Comparison of ENCODE assay signal across 22 cellular contexts in the genomic region with DNA sequence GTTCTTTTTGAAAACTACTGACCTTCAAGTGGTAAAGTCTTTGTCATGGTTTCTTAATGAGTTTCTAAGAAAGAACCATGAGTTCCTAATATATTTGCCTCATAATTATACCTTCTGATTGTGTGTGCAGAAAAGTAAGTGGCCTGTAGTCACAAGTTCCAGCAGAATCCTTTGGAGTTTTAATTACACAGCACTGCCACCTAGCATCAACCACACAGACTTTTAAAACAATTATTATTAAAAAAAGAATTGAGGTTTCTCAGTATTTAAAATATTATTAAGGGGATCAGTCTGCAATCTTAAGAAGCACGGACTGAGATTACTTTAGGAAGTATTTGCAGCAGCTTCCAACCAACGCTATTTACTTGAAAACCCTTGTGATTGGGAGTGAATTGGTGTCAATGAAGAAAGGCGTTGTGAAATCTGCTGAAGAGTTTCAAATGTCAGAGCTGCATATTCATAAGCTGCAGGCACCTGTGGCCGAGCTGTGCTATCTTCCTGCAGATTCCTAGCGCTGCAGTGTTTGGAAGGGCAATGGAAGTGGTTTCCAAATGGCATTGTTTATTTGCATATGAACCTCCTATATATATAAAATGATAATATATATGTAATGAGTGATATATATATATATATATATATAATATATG.
DNase-seq lines count a peak whose midpoint lies in the region; ATAC-seq, FAIRE-seq and TF ChIP-seq lines count a peak whose summit lies in the region.
"Had no signal": no experiment of that assay in that cellular context is flagged by ENCODE, and none has a peak within 500 bp of the region (broad histone marks: within the 10 kb centered on the region; RNA-seq: fewer than 3 reads in every experiment).

No MANE protein-coding gene starts in this region.

- no peak overlapping the region for H2AK5ac ChIP-seq in H1 (ENCODE audit: low read depth, low read length)

- no peak overlapping the region for H2BK20ac ChIP-seq in H1 (ENCODE audit: low read length)

- no peak overlapping the region for H2BK12ac ChIP-seq in H1 (ENCODE audit: low read depth, low read length)

- H2BK15ac ChIP-seq in H1 (ENCODE audit: low read length): no peak overlapping the region

- H3K27me3 ChIP-seq in H1 (replicated peaks in 1 of 4; ENCODE audit: control insufficient read depth in 3 of 4, extremely low read depth in 1 of 4, insufficient read depth in 3 of 4, low read length in 3 of 4): no peaks in the 10 kb centered on the region
- H3K27me3 ChIP-seq: stomach, upper lobe of right lung had no signal

- H3K23me2 ChIP-seq in H1 (ENCODE audit: low read depth, low read length): no peaks in the 10 kb centered on the region

- no peak overlapping the region for H3K18ac ChIP-seq in H1 (ENCODE audit: extremely low read depth, low read length)

- CTCF ChIA-PET in H1 (lab: Charles Lee; ENCODE audit: partially characterized antibody): interaction anchor here (1.0 kb wide), 1 partner anchor 11 kb away, joined by 3 read pairs; no protein-coding TSS in a partner anchor
- CTCF ChIA-PET in activated CD8-positive, alpha-beta memory T cell treated with anti-CD3 and anti-CD28 coated beads, Interleukin-2, amount 10 ng/mL, durations not matched to agents 7 days and 5 days (lab: Charles Lee): no interaction called here

- TF ChIP-seq EP300 in H1 (IDR thresholded peaks at IDR 0.05; ENCODE audit: borderline replicate concordance in 1 of 2, low read depth in 2 of 2, low read length in 2 of 2): no peak

- no peak overlapping the region for H3K27ac Mint-ChIP-seq in neural crest cell (ENCODE audit: unreplicated experiment)
- H3K27ac Mint-ChIP-seq in activated CD8-positive, alpha-beta memory T cell treated with anti-CD3 and anti-CD28 coated beads, Interleukin-2, amount 10 ng/mL, durations not matched to agents 7 days and 5 days: no peak overlapping the region
- H3K27ac Mint-ChIP-seq: activated CD4-positive, alpha-beta T cell treated with anti-CD3 and anti-CD28 coated beads for 36 hours; natural killer cell had no signal

- H4K20me1 ChIP-seq in H1 (replicated peaks in 1 of 2; ENCODE audit: control insufficient read depth in 1 of 2, insufficient read depth in 2 of 2, low read length in 2 of 2): no peaks in the 10 kb centered on the region

- no peak overlapping the region for H4K5ac ChIP-seq in H1 (ENCODE audit: insufficient read length, low read depth, low read length)

- no peak overlapping the region for H3K27ac ChIP-seq in H1 (ENCODE audit: low read depth, low read length)
- H3K27ac ChIP-seq: epithelial cell of prostate, psoas muscle, stomach, upper lobe of right lung had no signal

- no peak overlapping the region for H3K56ac ChIP-seq in H1 (replicated peaks; ENCODE audit: insufficient read length, low read depth, low read length)

- H4K91ac ChIP-seq in H1 (replicated peaks; ENCODE audit: insufficient read length, low read length): no peak overlapping the region

- H3K9me3 Mint-ChIP-seq in neural crest cell: no peaks in the 10 kb centered on the region
- no peaks in the 10 kb centered on the region for H3K9me3 Mint-ChIP-seq in activated CD8-positive, alpha-beta memory T cell treated with anti-CD3 and anti-CD28 coated beads, Interleukin-2, amount 10 ng/mL, durations not matched to agents 7 days and 5 days (ENCODE audit: low read depth)

- FAIRE-seq in H1 (lab: Jason Lieb, UNC): no peak
- FAIRE-seq: small intestine had no signal

- POLR2A ChIA-PET in H1 (lab: Charles Lee; ENCODE audit: partially characterized antibody): no interaction called here

- H3K27me3 Mint-ChIP-seq in neural crest cell (ENCODE audit: low read depth): no peaks in the 10 kb centered on the region
- no peaks in the 10 kb centered on the region for H3K27me3 Mint-ChIP-seq in activated CD8-positive, alpha-beta memory T cell treated with anti-CD3 and anti-CD28 coated beads, Interleukin-2, amount 10 ng/mL, durations not matched to agents 7 days and 5 days
- H3K27me3 Mint-ChIP-seq: activated CD4-positive, alpha-beta T cell treated with anti-CD3 and anti-CD28 coated beads for 36 hours had no signal

- ATAC-seq in GM18498 (IDR thresholded peaks at IDR 0.05; ENCODE audit: unreplicated experiment): no peak
- no peak for ATAC-seq in activated CD8-positive, alpha-beta memory T cell treated with anti-CD3 and anti-CD28 coated beads, Interleukin-2, amount 10 ng/mL, durations not matched to agents 7 days and 5 days
- ATAC-seq: activated CD4-positive, alpha-beta T cell treated with anti-CD3 and anti-CD28 coated beads for 36 hours; HCT116; natural killer cell; psoas muscle; upper lobe of right lung had no signal

- no peak overlapping the region for H3K23ac ChIP-seq in H1 (ENCODE audit: insufficient read length)

- H3K4me3 ChIP-seq in H1 (ENCODE audit: extremely low read depth in 1 of 4, insufficient read depth in 2 of 4, low read depth in 3 of 4, low read length in 4 of 4): 0 out of 8 replicates have a peak overlapping the region, but pooled peaks of 1 of the 4 experiments have one; percentile 15
- H3K4me3 ChIP-seq: psoas muscle, stomach, upper lobe of right lung had no signal

- H3K4ac ChIP-seq in H1 (replicated peaks; ENCODE audit: insufficient read length, low read depth, low read length): no peak overlapping the region

- H3K9me3 ChIP-seq in H1 (ENCODE audit: insufficient read depth in 2 of 2, low read depth in 1 of 2, low read length in 1 of 2): no peaks in the 10 kb centered on the region
- H3K9me3 ChIP-seq: psoas muscle, upper lobe of right lung had no signal

- no peaks in the 10 kb centered on the region for H3K79me1 ChIP-seq in H1 (ENCODE audit: low read depth, low read length)

- in situ Hi-C loops in G401 (cut with HindIII; ENCODE audit: low sequenced_read_pairs): no loop called here

- no peaks in the 10 kb centered on the region for H3K79me2 ChIP-seq in H1 (ENCODE audit: control insufficient read depth in 1 of 2, insufficient read depth in 2 of 2, low read length in 2 of 2)

- H3K4me3 Mint-ChIP-seq in neural crest cell: no peak overlapping the region
- no peak overlapping the region for H3K4me3 Mint-ChIP-seq in activated CD8-positive, alpha-beta memory T cell treated with anti-CD3 and anti-CD28 coated beads, Interleukin-2, amount 10 ng/mL, durations not matched to agents 7 days and 5 days
- H3K4me3 Mint-ChIP-seq: activated CD4-positive, alpha-beta T cell treated with anti-CD3 and anti-CD28 coated beads for 36 hours; natural killer cell had no signal

- peaks cover 4% of the 10 kb centered on the region for H3K4me1 Mint-ChIP-seq in neural crest cell
- H3K4me1 Mint-ChIP-seq in activated CD8-positive, alpha-beta memory T cell treated with anti-CD3 and anti-CD28 coated beads, Interleukin-2, amount 10 ng/mL, durations not matched to agents 7 days and 5 days: no peaks in the 10 kb centered on the region
- H3K4me1 Mint-ChIP-seq: activated CD4-positive, alpha-beta T cell treated with anti-CD3 and anti-CD28 coated beads for 36 hours; natural killer cell had no signal

- H3K9ac ChIP-seq in H1 (replicated peaks in 1 of 4; ENCODE audit: extremely low read depth in 1 of 4, low read depth in 3 of 4, low read length in 3 of 4): no peak overlapping the region

- 22% methylated on average over 5 of the region's 5 CpGs; no CpG with 5 or more reads in 1 of the 2 experiments for WGBS in H1 (ENCODE audit: extremely low coverage in 1 of 2, insufficient coverage in 1 of 2, insufficient read length in 1 of 2, insufficient replicate concordance in 2 of 2, low coverage in 1 of 2, low lambda C conversion rate in 2 of 2, missing lambda C conversion rate in 1 of 2), 2 experiments

- no peaks in the 10 kb centered on the region for H3K36me3 Mint-ChIP-seq in neural crest cell (ENCODE audit: low read depth)
- no peaks in the 10 kb centered on the region for H3K36me3 Mint-ChIP-seq in activated CD8-positive, alpha-beta memory T cell treated with anti-CD3 and anti-CD28 coated beads, Interleukin-2, amount 10 ng/mL, durations not matched to agents 7 days and 5 days
- H3K36me3 Mint-ChIP-seq: natural killer cell had no signal

- H2BK5ac ChIP-seq in H1 (ENCODE audit: low read depth, low read length): no peak overlapping the region

- H4K8ac ChIP-seq in H1 (ENCODE audit: extremely low read depth, insufficient read depth, low read length): no peak overlapping the region

- DNase-seq in G401 (ENCODE audit: low spot score) (peak; percentile 16), NCI-H526 treated with DMSO at 0.1 percent for 48 hours (lab: John Stamatoyannopoulos, UW) (peak; percentile 64), H1 (ENCODE audit: low read depth in 1 of 2, low spot score in 2 of 2) (no peak), neural crest cell (ENCODE audit: low read depth, low spot score) (no peak), posterior cingulate gyrus (no peak), NCI-H82 treated with DMSO at 0.1 percent for 48 hours (lab: John Stamatoyannopoulos, UW; ENCODE audit: unreplicated experiment) (no peak)
- DNase-seq in activated CD8-positive, alpha-beta memory T cell treated with anti-CD3 and anti-CD28 coated beads, Interleukin-2, amount 10 ng/mL, durations not matched to agents 7 days and 5 days: no peak
- DNase-seq: activated CD4-positive, alpha-beta T cell treated with anti-CD3 and anti-CD28 coated beads for 36 hours; foreskin melanocyte; KG1; kidney glomerular epithelial cell; natural killer cell; NCI-H2029 treated with DMSO at 0.1 percent for 48 hours; psoas muscle; small intestine; stimulated activated CD4-positive, alpha-beta T cell treated with anti-CD3 and anti-CD28 coated beads, Interleukin-4, amount 100 ng/mL, for 1 hour; stomach; SW 1271; upper lobe of right lung had no signal

- no peak for TF ChIP-seq POLR2A in H1 (IDR thresholded peaks at IDR 0.05; ENCODE audit: control extremely low read depth in 1 of 2, low read depth in 2 of 2, low read length in 2 of 2)

- peak in 1 of 2 experiments; percentile 26; a peak in 2 of 4 replicates for TF ChIP-seq RAD21 in H1 (IDR thresholded peaks at IDR 0.05 in 1 of 2, conservative IDR thresholded peaks at IDR 0.05 in 1 of 2; ENCODE audit: low read depth in 2 of 2, low read length in 2 of 2)

- no peaks in the 10 kb centered on the region for H3K36me3 ChIP-seq in H1 (ENCODE audit: control insufficient read depth in 2 of 4, insufficient read depth in 4 of 4, low read length in 3 of 4)
- H3K36me3 ChIP-seq: stomach, upper lobe of right lung had no signal

- H3K14ac ChIP-seq in H1 (ENCODE audit: insufficient read length): no peak overlapping the region

- TF ChIP-seq CTCF in H1 (IDR thresholded peaks at IDR 0.05; ENCODE audit: control extremely low read depth in 1 of 3, insufficient read depth in 1 of 3, low read depth in 1 of 3, low read length in 3 of 3) (no peak; a peak in 1 of 4 replicates), neural crest cell (conservative IDR thresholded peaks at IDR 0.05) (peak; percentile 18)

- intact Hi-C loops in posterior cingulate gyrus (cut with DNase I): no loop called here

- peaks cover 0 to 5% (median 2%) of the 10 kb centered on the region in 4 experiments; a peak in 3 of 7 replicates for H3K4me1 ChIP-seq in H1 (replicated peaks in 1 of 4; ENCODE audit: control insufficient read depth in 3 of 4, insufficient read depth in 4 of 4, low read length in 3 of 4)
- H3K4me1 ChIP-seq: psoas muscle, stomach, upper lobe of right lung had no signal

- H2AFZ ChIP-seq in H1 (ENCODE audit: low read length): no peak overlapping the region

- peak overlapping the region in 1 of 2 experiments; percentile 46; a peak in 1 of 4 replicates for H3K4me2 ChIP-seq in H1 (ENCODE audit: insufficient read depth in 1 of 2, low read depth in 2 of 2, low read length in 2 of 2)

- H2BK120ac ChIP-seq in H1 (replicated peaks; ENCODE audit: low read depth, low read length): no peak overlapping the region

Comparison
In these comparisons a context has a peak if more than half of its experiments do, and no peak if none do; other contexts are left out.
1. DNase-seq: peak in G401 (single experiment) and NCI-H526 treated with DMSO at 0.1 percent for 48 hours (single experiment); none in H1 (0 of 2), neural crest cell (single experiment), posterior cingulate gyrus (0 of 10), NCI-H82 treated with DMSO at 0.1 percent for 48 hours (single experiment) and activated CD8-positive, alpha-beta memory T cell treated with anti-CD3 and anti-CD28 coated beads, Interleukin-2, amount 10 ng/mL, durations not matched to agents 7 days and 5 days (single experiment).